In genomic region chr2:30789670-30790210, GRCh38 we compare ENCODE assay signal across 21 cellular contexts. TPM values are rescaled to one million over a fixed set of nuclear protein-coding genes. Genes with fewer than 3 reads are reported as not detected.
DNase-seq lines count a peak whose midpoint lies in the region; TF ChIP-seq lines count a peak whose summit lies in the region.
"Had no signal": no experiment of that assay in that cellular context is flagged by ENCODE, and none has a peak within 500 bp of the region (broad histone marks: within the 10 kb centered on the region; RNA-seq: fewer than 3 reads in every experiment).

No MANE protein-coding gene starts in this region.

- no peak overlapping the region for H2BK5ac ChIP-seq in H9 (ENCODE audit: insufficient read length, low read length)
- H2BK5ac ChIP-seq in mesendoderm (ENCODE audit: low read length), result no peak overlapping the region

- H3K56ac ChIP-seq in H9 (ENCODE audit: insufficient read length, low read depth, low read length), result no peak overlapping the region
- peak overlapping the region; percentile 58 for H3K56ac ChIP-seq in mesendoderm (ENCODE audit: low read length)

- intact Hi-C loops in left ventricle myocardium inferior (cut with micrococcal nuclease) (no loop called here), thyroid gland (cut with DNase I) (no loop called here)

- H2AFZ ChIP-seq in H9 (ENCODE audit: low read length), result no peak overlapping the region
- H2AFZ ChIP-seq: GM23248 had no signal

- H3K23ac ChIP-seq in H9 (ENCODE audit: insufficient read length, low read depth, low read length), result no peak overlapping the region
- no peak overlapping the region for H3K23ac ChIP-seq in mesendoderm (ENCODE audit: low read length)

- no peaks in the 10 kb centered on the region for H3K36me3 Mint-ChIP-seq in H9 (ENCODE audit: insufficient read depth in 1 of 3, low read depth in 3 of 3)
- peaks cover 32% of the 10 kb centered on the region for H3K36me3 Mint-ChIP-seq in endodermal cell (ENCODE audit: low read depth)
- H3K36me3 Mint-ChIP-seq: CD4-positive, CD25-positive, alpha-beta regulatory T cell had no signal

- H3K4me3 ChIP-seq in endodermal cell (ENCODE audit: low read length), result no peak overlapping the region
- H3K4me3 ChIP-seq in mesendoderm (ENCODE audit: low read length), result no peak overlapping the region
- H3K4me3 ChIP-seq in left ventricle myocardium inferior, result no peak overlapping the region
- H3K4me3 ChIP-seq in thyroid gland (replicated peaks in 1 of 3), result no peak overlapping the region
- H3K4me3 ChIP-seq: GM12878, GM23248, K562, SK-N-MC had no signal

- H4K20me1 ChIP-seq in H9 (ENCODE audit: control insufficient read depth, insufficient read depth, insufficient read length), result no peaks in the 10 kb centered on the region

- H3K4me3 Mint-ChIP-seq in H9 (no peak overlapping the region), endodermal cell (no peak overlapping the region)
- H3K4me3 Mint-ChIP-seq: CD4-positive, CD25-positive, alpha-beta regulatory T cell had no signal

- no peak overlapping the region for H3T11ph ChIP-seq in H9 (ENCODE audit: low read length)

- H3K9me3 Mint-ChIP-seq in H9, result no peaks in the 10 kb centered on the region
- no peaks in the 10 kb centered on the region for H3K9me3 Mint-ChIP-seq in endodermal cell
- H3K9me3 Mint-ChIP-seq: CD4-positive, CD25-positive, alpha-beta regulatory T cell had no signal

- H2BK120ac ChIP-seq in H9 (ENCODE audit: low read depth, low read length, poor library complexity, severe bottlenecking), result no peak overlapping the region
- H2BK120ac ChIP-seq in mesendoderm (ENCODE audit: low read depth, low read length), result no peak overlapping the region

- no peak overlapping the region for H3K27ac ChIP-seq in H9 (ENCODE audit: insufficient read length, low read depth, low read length)
- H3K27ac ChIP-seq in endodermal cell (ENCODE audit: low read depth, low read length), result no peak overlapping the region
- no peak overlapping the region for H3K27ac ChIP-seq in mesendoderm (ENCODE audit: low read depth, low read length)
- H3K27ac ChIP-seq in left ventricle myocardium inferior (replicated peaks), result no peak overlapping the region
- no peak overlapping the region for H3K27ac ChIP-seq in thyroid gland
- H3K27ac ChIP-seq: GM23248, SK-N-MC had no signal

- TF ChIP-seq CTCF in H9 (conservative IDR thresholded peaks at IDR 0.05) (no peak), endodermal cell (conservative IDR thresholded peaks at IDR 0.05) (no peak), left ventricle myocardium inferior (IDR thresholded peaks at IDR 0.05; ENCODE audit: borderline replicate concordance) (no peak), thyroid gland (IDR thresholded peaks at IDR 0.05) (no peak)

- WGBS in H9 (ENCODE audit: extremely low coverage, insufficient read length, low lambda C conversion rate), result no CpG with 5 or more reads among the region's 4 CpGs
- 82 to 89% methylated on average over 3 to 4 of the region's 4 CpGs for WGBS in endodermal cell (ENCODE audit: insufficient coverage in 1 of 2, insufficient read length in 1 of 2), 2 experiments
- no CpG with 5 or more reads among the region's 4 CpGs for WGBS in mesendoderm (ENCODE audit: extremely low coverage, insufficient coverage, low lambda C conversion rate)
- 87 to 94% methylated on average over 3 to 4 of the region's 4 CpGs for WGBS in thyroid gland, 2 donors

- no peak overlapping the region for H2BK20ac ChIP-seq in H9 (ENCODE audit: low read depth, low read length, poor library complexity, severe bottlenecking)

- no peaks in the 10 kb centered on the region for H3K23me2 ChIP-seq in H9 (ENCODE audit: insufficient read length, low read depth, low read length, poor library complexity, severe bottlenecking)

- H2BK15ac ChIP-seq in H9 (ENCODE audit: low read depth, low read length) (no peak overlapping the region), mesendoderm (replicated peaks; ENCODE audit: low read depth) (no peak overlapping the region)

- peak overlapping the region; percentile 29; the same call in 1 of the 2 replicates for H3K14ac ChIP-seq in H9 (ENCODE audit: insufficient read depth, low read length)

- DNase-seq in H9 (no peak), endodermal cell (peak; percentile 65), mesendoderm (peak; percentile 67), left ventricle myocardium inferior (no peak), NCI-H69 (lab: John Stamatoyannopoulos, UW) (no peak), NCI-H2029 treated with DMSO at 0.1 percent for 48 hours (lab: John Stamatoyannopoulos, UW) (no peak), thyroid gland (no peak)
- DNase-seq: ACHN; CD4-positive, CD25-positive, alpha-beta regulatory T cell; COR-L47; DMS153; GM23248; NCI-H1092 treated with DMSO at 0.1 percent for 48 hours; NCI-H1694; NCI-H510A; NCI-H774; OCI-M1; SHP77 had no signal

- no peaks in the 10 kb centered on the region for H3K9me3 ChIP-seq in H9 (ENCODE audit: control insufficient read depth, low read depth, low read length)
- no peaks in the 10 kb centered on the region for H3K9me3 ChIP-seq in endodermal cell (ENCODE audit: control insufficient read depth, low read length)
- H3K9me3 ChIP-seq in left ventricle myocardium inferior (replicated peaks), result no peaks in the 10 kb centered on the region
- no peaks in the 10 kb centered on the region for H3K9me3 ChIP-seq in thyroid gland

- H3K4me2 ChIP-seq in H9 (ENCODE audit: insufficient read depth, insufficient read length, low read length) (no peak overlapping the region), mesendoderm (ENCODE audit: low read length) (no peak overlapping the region)

- H3K9ac ChIP-seq in H9 (ENCODE audit: extremely low read depth, insufficient read length, low read length), result no peak overlapping the region
- no peak overlapping the region for H3K9ac ChIP-seq in endodermal cell (ENCODE audit: extremely low read depth, low read length, poor library complexity, severe bottlenecking)
- peak overlapping the region; percentile 20 for H3K9ac ChIP-seq in mesendoderm (ENCODE audit: low read length)
- H3K9ac ChIP-seq: GM23248 had no signal

- H3K27me3 ChIP-seq in H9 (ENCODE audit: insufficient read depth, low read length), result no peaks in the 10 kb centered on the region
- no peaks in the 10 kb centered on the region for H3K27me3 ChIP-seq in endodermal cell (ENCODE audit: control insufficient read depth, insufficient read depth, low read length, poor library complexity, severe bottlenecking)
- no peaks in the 10 kb centered on the region for H3K27me3 ChIP-seq in mesendoderm (ENCODE audit: insufficient read depth, low read length, poor library complexity)
- peaks cover 57% of the 10 kb centered on the region for H3K27me3 ChIP-seq in left ventricle myocardium inferior (ENCODE audit: low read depth)
- no peaks in the 10 kb centered on the region for H3K27me3 ChIP-seq in thyroid gland

- peak overlapping the region; percentile 17 for H4K5ac ChIP-seq in H9 (ENCODE audit: insufficient read length, low read depth, low read length)
- H4K5ac ChIP-seq in mesendoderm (ENCODE audit: low read length), result no peak overlapping the region

- H3K4me1 Mint-ChIP-seq in H9 (peaks cover 7 to 8% of the 10 kb centered on the region in 2 experiments), endodermal cell (peaks cover 16% of the 10 kb centered on the region)
- H3K4me1 Mint-ChIP-seq: CD4-positive, CD25-positive, alpha-beta regulatory T cell had no signal

- no peak overlapping the region for H3K27ac Mint-ChIP-seq in H9
- peak overlapping the region; percentile 16 for H3K27ac Mint-ChIP-seq in endodermal cell
- H3K27ac Mint-ChIP-seq: CD4-positive, CD25-positive, alpha-beta regulatory T cell had no signal

- H3K36me3 ChIP-seq in endodermal cell (ENCODE audit: control insufficient read depth, insufficient read depth, low read length), result peaks cover 14% of the 10 kb centered on the region
- no peaks in the 10 kb centered on the region for H3K36me3 ChIP-seq in mesendoderm (ENCODE audit: control insufficient read depth, insufficient read depth, low read length)
- no peaks in the 10 kb centered on the region for H3K36me3 ChIP-seq in left ventricle myocardium inferior
- no peaks in the 10 kb centered on the region for H3K36me3 ChIP-seq in thyroid gland

- H4K91ac ChIP-seq in H9 (ENCODE audit: insufficient read length, low read depth, low read length), result no peak overlapping the region

- no peaks in the 10 kb centered on the region; the same call in 1 of the 2 replicates for H3K4me1 ChIP-seq in H9 (ENCODE audit: insufficient read depth, low read length)
- H3K4me1 ChIP-seq in endodermal cell (ENCODE audit: control insufficient read depth, insufficient read depth, low read length), result peaks cover 9% of the 10 kb centered on the region
- H3K4me1 ChIP-seq in mesendoderm (ENCODE audit: control insufficient read depth, low read depth, low read length), result peaks cover 4% of the 10 kb centered on the region
- no peaks in the 10 kb centered on the region for H3K4me1 ChIP-seq in left ventricle myocardium inferior
- H3K4me1 ChIP-seq in thyroid gland, result no peaks in the 10 kb centered on the region

- H3K4ac ChIP-seq in H9 (ENCODE audit: low read depth, low read length) (no peak overlapping the region), mesendoderm (ENCODE audit: low read depth, low read length) (no peak overlapping the region)

- no peak for TF ChIP-seq POLR2A in thyroid gland (IDR thresholded peaks at IDR 0.05)

- H3K79me1 ChIP-seq in H9 (ENCODE audit: insufficient read depth, low read depth, low read length, poor library complexity, severe bottlenecking) (no peaks in the 10 kb centered on the region), mesendoderm (ENCODE audit: low read length) (no peaks in the 10 kb centered on the region)

- H3K18ac ChIP-seq in H9 (ENCODE audit: insufficient read length, low read depth, low read length), result no peak overlapping the region
- no peak overlapping the region for H3K18ac ChIP-seq in mesendoderm (ENCODE audit: low read length)

- H4K8ac ChIP-seq in H9 (replicated peaks; ENCODE audit: insufficient read length, low read depth, low read length), result no peak overlapping the region
- H4K8ac ChIP-seq in mesendoderm (ENCODE audit: low read depth, low read length), result no peak overlapping the region

- H3K79me2 ChIP-seq in H9 (ENCODE audit: insufficient read depth, low read length), result no peaks in the 10 kb centered on the region
- no peaks in the 10 kb centered on the region for H3K79me2 ChIP-seq in mesendoderm (ENCODE audit: control insufficient read depth, insufficient read depth, low read length)

- no peaks in the 10 kb centered on the region for H3K27me3 Mint-ChIP-seq in H9 (ENCODE audit: low read depth)
- no peaks in the 10 kb centered on the region for H3K27me3 Mint-ChIP-seq in endodermal cell (ENCODE audit: insufficient read depth)

- no peak overlapping the region for H2BK12ac ChIP-seq in H9 (ENCODE audit: insufficient read length, low read depth, low read length)

- H2AK5ac ChIP-seq in H9 (ENCODE audit: insufficient read length, low read length) (no peak overlapping the region), mesendoderm (ENCODE audit: low read length) (no peak overlapping the region)

RNA-seq across cellular contexts. Expression of gene CAPN13, which starts 17.5 kb away (rescaled TPM):
- total RNA-seq in H9 (2021) (5.0 and 5.7 TPM in 2 replicates), endodermal cell (10 to 100 TPM; 29.5 to 38.6 TPM), left ventricle myocardium inferior (not detected), thyroid gland (1 to 10 TPM in 1 of 4 donors, not detected in 3; 3.0 TPM)
- polyA plus RNA-seq in endodermal cell (2013, experiment 1 of 2), result 1.1 TPM
- 1.7 TPM for polyA plus RNA-seq in endodermal cell (2013, experiment 2 of 2)
- polyA plus RNA-seq in mesendoderm (2013, experiment 1 of 2), result 3.6 TPM
- 3.2 TPM for polyA plus RNA-seq in mesendoderm (2013, experiment 2 of 2)
- total RNA-seq: CD4-positive, CD25-positive, alpha-beta regulatory T cell; GM23248; K562 had no signal
- polyA plus RNA-seq: CD4-positive, CD25-positive, alpha-beta regulatory T cell; GM23248; K562 had no signal

Comparison
In these comparisons a context has a peak if more than half of its experiments do, and no peak if none do; other contexts are left out.
1. DNase-seq: peak in endodermal cell (single experiment) and mesendoderm (single experiment); none in H9 (single experiment), left ventricle myocardium inferior (single experiment), NCI-H69 (single experiment), NCI-H2029 treated with DMSO at 0.1 percent for 48 hours (single experiment) and thyroid gland (0 of 2).